ENCODE assay signal across 22 cellular contexts in genomic region chr16:72854537-72854936, GRCh38.
DNase-seq lines count a peak whose midpoint lies in the region; ATAC-seq, FAIRE-seq and TF ChIP-seq lines count a peak whose summit lies in the region.
"Had no signal": no experiment of that assay in that cellular context is flagged by ENCODE, and none has a peak within 500 bp of the region (broad histone marks: within the 10 kb centered on the region; RNA-seq: fewer than 3 reads in every experiment).

No MANE protein-coding gene starts in this region.

- H4K20me1 ChIP-seq in smooth muscle cell (ENCODE audit: low read depth): peaks cover 57% of the 10 kb centered on the region

- peaks cover 21% of the 10 kb centered on the region for H3K79me2 ChIP-seq in smooth muscle cell (ENCODE audit: low read depth)

- H3K27me3 Mint-ChIP-seq in dendritic cell treated with granulocyte-macrophage colony-stimulating factor and Interleukin-4, amounts not matched to agents 40 ng/mL and 50 ng/mL, for 4 days: no peaks in the 10 kb centered on the region

- peaks cover 5% of the 10 kb centered on the region for H3K36me3 Mint-ChIP-seq in dendritic cell treated with granulocyte-macrophage colony-stimulating factor and Interleukin-4, amounts not matched to agents 40 ng/mL and 50 ng/mL, for 4 days (ENCODE audit: low read depth)

- DNase-seq in A549 (ENCODE audit: low read depth in 1 of 2, low spot score in 1 of 2) (no peak), SK-N-MC (ENCODE audit: low read depth, low spot score) (no peak), smooth muscle cell (lab: John Stamatoyannopoulos, UW; ENCODE audit: unreplicated experiment) (no peak), caudate nucleus (lab: John Stamatoyannopoulos, UW) (no peak), retina (no peak)
- DNase-seq: DMS53, GDM1, KBM-7, NCI-H1092, NCI-H1436, NCI-H187 treated with DMSO at 0.1 percent for 48 hours, NCI-H2107, PC-9, RPMI8226, SHP77 treated with DMSO at 0.1 percent for 48 hours, SK-N-SH had no signal

- H3K27ac ChIP-seq in A549 (no peak overlapping the region), SK-N-MC (peak overlapping the region; percentile 71), smooth muscle cell (ENCODE audit: low read depth) (peak overlapping the region; percentile 14), caudate nucleus (ENCODE audit: low read depth, low read length) (no peak overlapping the region)
- H3K27ac ChIP-seq: PC-9 had no signal

- TF ChIP-seq RAD21 in A549 (conservative IDR thresholded peaks at IDR 0.05 in 1 of 2, IDR thresholded peaks at IDR 0.05 in 1 of 2): no peak

- POLR2A ChIA-PET in A549 (lab: Yijun Ruan, JAX): no interaction called here

- no peak for TF ChIP-seq CTCF in A549 (IDR thresholded peaks at IDR 0.05)
- TF ChIP-seq CTCF in smooth muscle cell (IDR thresholded peaks at IDR 0.05; ENCODE audit: borderline replicate concordance, insufficient read depth, poor library complexity, severe bottlenecking): no peak

- H3K4me1 ChIP-seq in A549 (peaks cover 17% of the 10 kb centered on the region), smooth muscle cell (ENCODE audit: low read depth) (peaks cover 29% of the 10 kb centered on the region)

- no peaks in the 10 kb centered on the region for H3F3A ChIP-seq in smooth muscle cell (ENCODE audit: low read depth)

- H3K4me3 Mint-ChIP-seq in dendritic cell treated with granulocyte-macrophage colony-stimulating factor and Interleukin-4, amounts not matched to agents 40 ng/mL and 50 ng/mL, for 4 days: no peak overlapping the region

- CTCF ChIA-PET in A549 (lab: Yijun Ruan, JAX): interaction anchor here (3.3 to 4.2 kb wide), 2 partner anchors 6 to 22 kb away, joined by 21 to 30 read pairs; no protein-coding TSS in a partner anchor

- no peak overlapping the region for H2AFZ ChIP-seq in smooth muscle cell (ENCODE audit: low read depth)
- H2AFZ ChIP-seq: PC-9 had no signal

- H3K27me3 ChIP-seq in smooth muscle cell (ENCODE audit: low read depth): no peaks in the 10 kb centered on the region

- WGBS in A549 (ENCODE audit: missing lambda C conversion rate): 89% methylated on average over 5 of the region's 5 CpGs
- 89% methylated on average over 5 of the region's 5 CpGs for WGBS in smooth muscle cell (ENCODE audit: low lambda C conversion rate)

- H3K27ac Mint-ChIP-seq in dendritic cell treated with granulocyte-macrophage colony-stimulating factor and Interleukin-4, amounts not matched to agents 40 ng/mL and 50 ng/mL, for 4 days: peak overlapping the region; percentile 65

- no peak for TF ChIP-seq POLR2A in A549 (IDR thresholded peaks at IDR 0.05; ENCODE audit: low read length)

- peaks cover 39% of the 10 kb centered on the region for H3K4me1 Mint-ChIP-seq in dendritic cell treated with granulocyte-macrophage colony-stimulating factor and Interleukin-4, amounts not matched to agents 40 ng/mL and 50 ng/mL, for 4 days (ENCODE audit: low read depth)

- H3K9me3 Mint-ChIP-seq in dendritic cell treated with granulocyte-macrophage colony-stimulating factor and Interleukin-4, amounts not matched to agents 40 ng/mL and 50 ng/mL, for 4 days: no peaks in the 10 kb centered on the region

- H3K36me3 ChIP-seq in SK-N-MC (ENCODE audit: insufficient read depth, low read length) (no peaks in the 10 kb centered on the region), smooth muscle cell (ENCODE audit: low read depth) (no peaks in the 10 kb centered on the region)

- H3K9ac ChIP-seq in SK-N-MC (ENCODE audit: insufficient read length) (no peak overlapping the region), smooth muscle cell (ENCODE audit: low read depth) (no peak overlapping the region)
- H3K9ac ChIP-seq: SK-N-SH had no signal

- H3K9me3 ChIP-seq in A549 (no peaks in the 10 kb centered on the region), SK-N-MC (ENCODE audit: low read depth, low read length) (no peaks in the 10 kb centered on the region), smooth muscle cell (replicated peaks; ENCODE audit: low read depth) (no peaks in the 10 kb centered on the region)
- H3K9me3 ChIP-seq: SK-N-SH had no signal

- ATAC-seq in A549 (no peak), HG02759 (IDR thresholded peaks at IDR 0.05; ENCODE audit: unreplicated experiment) (no peak)
- ATAC-seq: HCT116 had no signal

- H3K4me2 ChIP-seq in A549 (no peak overlapping the region), smooth muscle cell (peak overlapping the region; percentile 23)
- H3K4me2 ChIP-seq: PC-9, SK-N-SH had no signal

- intact Hi-C loops in dendritic cell treated with granulocyte-macrophage colony-stimulating factor and Interleukin-4, amounts not matched to agents 40 ng/mL and 50 ng/mL, for 4 days (cut with micrococcal nuclease): no loop called here

- no peak for FAIRE-seq in A549 (lab: Jason Lieb, UNC)
- FAIRE-seq: D721Med, GM18507, H1 had no signal

- no peak for TF ChIP-seq EP300 in A549 (IDR thresholded peaks at IDR 0.05)

- H3K4me3 ChIP-seq in A549 (no peak overlapping the region), SK-N-MC (peak overlapping the region; percentile 8; the same call in 1 of the 2 replicates), smooth muscle cell (no peak overlapping the region)
- H3K4me3 ChIP-seq: PC-9 had no signal

TF ChIP-seq in A549, 52 proteins besides CTCF, POLR2A, EP300 and RAD21:
- TF ChIP-seq MAFK (IDR thresholded peaks at IDR 0.05; ENCODE audit: partially characterized antibody): peak; percentile 62
- TF ChIP-seq HES2 (IDR thresholded peaks at IDR 0.05): no peak

Comparison
In these comparisons a context has a peak if more than half of its experiments do, and no peak if none do; other contexts are left out.
1. H3K27ac ChIP-seq: peak in SK-N-MC (single experiment) and smooth muscle cell (single experiment); none in A549 (0 of 2) and caudate nucleus (single experiment).